ENCODE assay signal across 22 cellular contexts in the genomic region with DNA sequence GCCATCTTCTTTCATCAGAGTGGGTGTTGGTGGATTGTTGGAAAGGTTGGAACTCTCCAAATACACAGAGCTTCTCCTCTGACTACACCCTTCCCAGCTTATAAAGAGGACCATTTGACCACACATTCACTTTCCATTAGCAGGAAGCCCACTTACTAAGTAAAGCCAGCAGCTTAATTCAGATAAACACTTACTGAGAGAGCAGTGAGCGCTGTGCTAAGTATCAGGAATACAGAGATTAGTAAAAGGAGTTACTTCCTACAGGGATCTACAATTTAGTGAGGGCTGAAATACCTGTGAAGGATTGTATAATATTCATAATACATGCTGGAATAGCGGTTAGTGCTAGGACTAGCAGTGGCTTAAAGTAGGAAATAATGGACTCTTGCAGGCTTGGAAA.
"Had no signal": no experiment of that assay in that cellular context is flagged by ENCODE, and none has a peak within 500 bp of the region (broad histone marks: within the 10 kb centered on the region; RNA-seq: fewer than 3 reads in every experiment).

No MANE protein-coding gene starts in this region.

- H3K4me2 ChIP-seq: KMS-11, SK-N-SH had no signal

- ATAC-seq: K562, Panc1, PC-3, T-cell had no signal

- H3K9me3 ChIP-seq: SK-N-SH had no signal

- H3K4me3 ChIP-seq: K562 had no signal

- H3K9ac ChIP-seq: KMS-11, SK-N-SH had no signal

- H3K27ac ChIP-seq: HL-60, KMS-11, RWPE1 had no signal

- DNase-seq: Kasumi-1; MM.1S; NCI-H1105 treated with DMSO at 0.1 percent for 48 hours; NCI-H146; NCI-H1694 treated with DMSO at 0.1 percent for 48 hours; NCI-H2107; NCI-H2171 treated with DMSO at 0.1 percent for 48 hours; NCI-H446; NCI-H510A; NCI-H524 treated with DMSO at 0.1 percent for 48 hours; NCI-H774; NK-92 treated with Interleukin-12 subunit alpha and Interleukin-12 subunit beta, amount 100 ng/mL, for 24 hours; PC-3; SHP77; SK-N-SH; SW 1271; T-cell had no signal
